Comparison of ENCODE assay signal across 4 cellular contexts in genomic region chr3:174640932-174641331, GRCh38.
"Had no signal": no experiment of that assay in that cellular context is flagged by ENCODE, and none has a peak within 500 bp of the region (broad histone marks: within the 10 kb centered on the region; RNA-seq: fewer than 3 reads in every experiment).

No MANE protein-coding gene starts in this region.

- H3K4me3 ChIP-seq: GM23338 had no signal

- H3K27ac Mint-ChIP-seq: GM23338 had no signal

- DNase-seq: H9, HCEC 1CT, IMR-90 had no signal

- H3K9me3 Mint-ChIP-seq: GM23338, H9 had no signal

- H3K4me3 Mint-ChIP-seq: GM23338, H9 had no signal
